ENCODE assay signal across 8 cellular contexts in the genomic region with DNA sequence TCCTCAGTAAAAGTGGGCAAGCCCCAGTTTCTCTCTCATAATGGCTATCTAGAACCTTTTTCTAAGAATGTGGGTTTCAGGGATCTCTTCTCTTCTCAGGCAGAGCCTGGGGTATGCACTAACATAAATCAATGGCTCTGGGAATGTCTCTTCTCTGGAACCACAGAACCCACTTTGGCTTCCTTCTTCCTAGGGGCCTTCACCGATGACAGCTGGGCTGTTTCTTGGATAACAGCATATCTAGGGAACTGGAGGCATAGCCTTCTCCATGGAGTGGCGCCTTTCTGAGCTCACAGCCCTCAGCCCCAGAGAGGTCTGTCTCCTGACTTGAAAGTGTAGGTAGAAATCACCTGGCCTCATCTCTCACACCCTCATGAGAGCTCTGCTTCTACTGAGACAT.
"Had no signal": no experiment of that assay in that cellular context is flagged by ENCODE, and none has a peak within 500 bp of the region (broad histone marks: within the 10 kb centered on the region; RNA-seq: fewer than 3 reads in every experiment).

No MANE protein-coding gene starts in this region.

- H3K27ac Mint-ChIP-seq: HFFc6 had no signal

- DNase-seq: GM23248, GOT3, H7, HFFc6, IMR-90, KG1 had no signal

- H3K9me3 Mint-ChIP-seq: HFFc6 had no signal

- ATAC-seq: HCT116, K562 had no signal

- H3K4me3 Mint-ChIP-seq: HFFc6 had no signal
